Comparison of ENCODE assay signal across 17 cellular contexts in genomic region chr3:185330238-185330637, GRCh38. TPM values are rescaled to one million over a fixed set of nuclear protein-coding genes. Genes with fewer than 3 reads are reported as not detected.
DNase-seq lines count a peak whose midpoint lies in the region; ATAC-seq and TF ChIP-seq lines count a peak whose summit lies in the region.
"Had no signal": no experiment of that assay in that cellular context is flagged by ENCODE, and none has a peak within 500 bp of the region (broad histone marks: within the 10 kb centered on the region; RNA-seq: fewer than 3 reads in every experiment).

No MANE protein-coding gene starts in this region.

- H3K4me3 ChIP-seq in epithelial cell of proximal tubule (ENCODE audit: low read depth, low read length) = peak overlapping the region; percentile 37
- no peak overlapping the region for H3K4me3 ChIP-seq in neutrophil (ENCODE audit: low read depth in 1 of 2, low read length in 1 of 2)
- no peak overlapping the region for H3K4me3 ChIP-seq in dorsolateral prefrontal cortex
- H3K4me3 ChIP-seq: heart left ventricle, psoas muscle, thoracic aorta had no signal

- H3K4me1 ChIP-seq in neutrophil (ENCODE audit: control insufficient read depth in 1 of 2, insufficient read depth in 1 of 2, low read depth in 1 of 2, low read length in 1 of 2) = peaks cover 25 to 30% of the 10 kb centered on the region in 2 experiments
- H3K4me1 ChIP-seq: psoas muscle had no signal

- H3K27ac ChIP-seq in neutrophil (peak overlapping the region; percentile 67), dorsolateral prefrontal cortex (peak overlapping the region in 2 of 59 donors; percentile 10 to 11)
- H3K27ac ChIP-seq: psoas muscle, thoracic aorta had no signal

- intact Hi-C loops in dorsolateral prefrontal cortex (cut with DNase I) = no loop called here

- H3K36me3 ChIP-seq in neutrophil = no peaks in the 10 kb centered on the region
- H3K36me3 ChIP-seq: heart left ventricle, thoracic aorta had no signal

- DNase-seq in CD1c-positive myeloid dendritic cell (ENCODE audit: extremely low spot score) = peak; percentile 74
- peak; percentile 76 for DNase-seq in OCI-M1 (lab: John Stamatoyannopoulos, UW)
- DNase-seq in epithelial cell of proximal tubule (ENCODE audit: low read depth) = no peak
- no peak for DNase-seq in dorsolateral prefrontal cortex
- DNase-seq in stimulated activated CD4-positive, alpha-beta T cell treated with anti-CD3 and anti-CD28 coated beads, Interleukin-4, amount 100 ng/mL, for 24 hours = no peak
- DNase-seq in NCI-H345 (lab: John Stamatoyannopoulos, UW) = no peak
- DNase-seq: activated CD4-positive, alpha-beta T cell treated with anti-CD3 and anti-CD28 coated beads, Interleukin-2, amount 50 U/mL, for 4 hours; amniotic stem cell; Karpas-422; NCI-H187; NCI-H526; psoas muscle; T1000 had no signal

- H3K9me3 ChIP-seq in neutrophil = no peaks in the 10 kb centered on the region
- H3K9me3 ChIP-seq: heart left ventricle, psoas muscle, thoracic aorta had no signal

- TF ChIP-seq CTCF in epithelial cell of proximal tubule (conservative IDR thresholded peaks at IDR 0.05; ENCODE audit: low read depth, low read length) (no peak), neutrophil (IDR thresholded peaks at IDR 0.05) (no peak), dorsolateral prefrontal cortex (IDR thresholded peaks at IDR 0.05 in 54 of 56, conservative IDR thresholded peaks at IDR 0.05 in 2 of 56; ENCODE audit: low read depth in 1 of 56, partially characterized antibody in 56 of 56) (no peak)

- H3K27me3 ChIP-seq in neutrophil (no peaks in the 10 kb centered on the region), dorsolateral prefrontal cortex (no peaks in the 10 kb centered on the region)
- H3K27me3 ChIP-seq: heart left ventricle had no signal

- no peak for ATAC-seq in GM21526 (IDR thresholded peaks at IDR 0.05; ENCODE audit: low FRiP score, unreplicated experiment)
- ATAC-seq: heart left ventricle, psoas muscle had no signal

RNA-seq across cellular contexts. Expression of gene MAP3K13, which starts 32.7 kb away (rescaled TPM):
- 14.5 and 20.0 TPM in 2 replicates for total RNA-seq in epithelial cell of proximal tubule
- 10 to 100 TPM; 30.8 to 75.4 (median 54.1) TPM for total RNA-seq in dorsolateral prefrontal cortex

Comparison
In these comparisons a context has a peak if more than half of its experiments do, and no peak if none do; other contexts are left out.
1. DNase-seq: peak in CD1c-positive myeloid dendritic cell (single experiment) and OCI-M1 (single experiment); none in epithelial cell of proximal tubule (single experiment), dorsolateral prefrontal cortex (0 of 10), stimulated activated CD4-positive, alpha-beta T cell treated with anti-CD3 and anti-CD28 coated beads, Interleukin-4, amount 100 ng/mL, for 24 hours (single experiment) and NCI-H345 (single experiment).